Comparison of ENCODE assay signal across 9 cellular contexts in genomic region chr19:13104848-13105646, GRCh38. TPM values are rescaled to one million over a fixed set of nuclear protein-coding genes. Genes with fewer than 3 reads are reported as not detected.
A peak's percentile ranks its signal among the peaks of the same experiment; 100 is the strongest.
DNase-seq lines count a peak whose midpoint lies in the region; ATAC-seq and TF ChIP-seq lines count a peak whose summit lies in the region.
"Had no signal": no experiment of that assay in that cellular context is flagged by ENCODE, and none has a peak within 500 bp of the region (broad histone marks: within the 10 kb centered on the region; RNA-seq: fewer than 3 reads in every experiment).

No MANE protein-coding gene starts in this region.

- peaks cover 21% of the 10 kb centered on the region for H4K20me1 ChIP-seq in neural progenitor cell (ENCODE audit: low read depth)

- H3K4me1 ChIP-seq in neural progenitor cell = peaks cover 3% of the 10 kb centered on the region

- H3K27me3 Mint-ChIP-seq in IgD-negative memory B cell (peaks cover 2% of the 10 kb centered on the region), neural progenitor cell (ENCODE audit: insufficient read depth, low read depth) (peaks cover 17% of the 10 kb centered on the region)
- H3K27me3 Mint-ChIP-seq in activated naive CD8-positive, alpha-beta T cell treated with anti-CD3 and anti-CD28 coated beads for 36 hours = peaks cover 3% of the 10 kb centered on the region

- H3K36me3 Mint-ChIP-seq in IgD-negative memory B cell (no peaks in the 10 kb centered on the region), neural progenitor cell (peaks cover 4% of the 10 kb centered on the region)
- peaks cover 12% of the 10 kb centered on the region for H3K36me3 Mint-ChIP-seq in activated naive CD8-positive, alpha-beta T cell treated with anti-CD3 and anti-CD28 coated beads for 36 hours

- no peak overlapping the region for H3K4me2 ChIP-seq in neural progenitor cell

- no peaks in the 10 kb centered on the region for H3K79me2 ChIP-seq in neural progenitor cell (ENCODE audit: low read depth)

- H3K9me3 Mint-ChIP-seq in IgD-negative memory B cell (peaks cover 0 to under 1% (median 0%) of the 10 kb centered on the region in 3 donors), neural progenitor cell (peaks cover 2% of the 10 kb centered on the region)
- peaks cover 2% of the 10 kb centered on the region for H3K9me3 Mint-ChIP-seq in activated naive CD8-positive, alpha-beta T cell treated with anti-CD3 and anti-CD28 coated beads for 36 hours

- H3K27ac Mint-ChIP-seq in IgD-negative memory B cell = peak overlapping the region; percentile 95 to 99 (median 97)
- H3K27ac Mint-ChIP-seq in activated naive CD8-positive, alpha-beta T cell treated with anti-CD3 and anti-CD28 coated beads for 36 hours = peak overlapping the region; percentile 80
- H3K27ac Mint-ChIP-seq in neural progenitor cell = no peak overlapping the region

- TF ChIP-seq CTCF in neural progenitor cell (IDR thresholded peaks at IDR 0.05) = peak; percentile 1

- H3K9me3 ChIP-seq in neural progenitor cell (ENCODE audit: low read depth) = no peaks in the 10 kb centered on the region

- no peak overlapping the region for H3K27ac ChIP-seq in neural progenitor cell

- no peaks in the 10 kb centered on the region for H3K36me3 ChIP-seq in neural progenitor cell

- H2AFZ ChIP-seq in neural progenitor cell (replicated peaks) = no peak overlapping the region

- ATAC-seq in HG03469 (IDR thresholded peaks at IDR 0.05; ENCODE audit: unreplicated experiment) = no peak
- no peak for ATAC-seq in GM21381 (IDR thresholded peaks at IDR 0.05; ENCODE audit: unreplicated experiment)

- H3F3A ChIP-seq in neural progenitor cell (ENCODE audit: low read depth) = peaks cover 8% of the 10 kb centered on the region

- H3K4me3 ChIP-seq in neural progenitor cell = no peak overlapping the region

- H3K9ac ChIP-seq in neural progenitor cell = no peak overlapping the region

- peaks cover 33% of the 10 kb centered on the region for H3K27me3 ChIP-seq in neural progenitor cell

- DNase-seq in GF-D8 (lab: John Stamatoyannopoulos, UW) (peak; percentile 52), neural progenitor cell (ENCODE audit: low spot score) (no peak), NCI-H526 treated with DMSO at 0.1 percent for 48 hours (lab: John Stamatoyannopoulos, UW) (no peak), NCI-H1048 (lab: John Stamatoyannopoulos, UW) (no peak)
- DNase-seq in activated naive CD8-positive, alpha-beta T cell treated with anti-CD3 and anti-CD28 coated beads for 36 hours = peak; percentile 40

- H3K4me1 Mint-ChIP-seq in IgD-negative memory B cell = peaks cover 14 to 15% (median 14%) of the 10 kb centered on the region in 3 donors
- peaks cover 24% of the 10 kb centered on the region for H3K4me1 Mint-ChIP-seq in activated naive CD8-positive, alpha-beta T cell treated with anti-CD3 and anti-CD28 coated beads for 36 hours
- peaks cover 5% of the 10 kb centered on the region for H3K4me1 Mint-ChIP-seq in neural progenitor cell

- H3K4me3 Mint-ChIP-seq in IgD-negative memory B cell = peak overlapping the region; percentile 86 to 98 (median 92)
- H3K4me3 Mint-ChIP-seq in activated naive CD8-positive, alpha-beta T cell treated with anti-CD3 and anti-CD28 coated beads for 36 hours = peak overlapping the region; percentile 85
- peak overlapping the region; percentile 44 for H3K4me3 Mint-ChIP-seq in neural progenitor cell

RNA-seq across cellular contexts. Expression of gene LYL1, which starts 2.4 kb away (rescaled TPM):
- 90.1 TPM for polyA plus RNA-seq in IgD-negative memory B cell
- 1 to 10 TPM; 2.6 to 2.9 TPM for total RNA-seq in activated naive CD8-positive, alpha-beta T cell treated with anti-CD3 and anti-CD28 coated beads for 36 hours
- 0.88 and 2.2 TPM in 2 replicates for total RNA-seq in neural progenitor cell (ENCODE audit: low replicate concordance)
- total RNA-seq: HT1080 had no signal

RNA-seq across cellular contexts. Expression of gene TRMT1, which starts 11.5 kb away (rescaled TPM):
- 30.7 TPM for polyA plus RNA-seq in IgD-negative memory B cell
- 100 to 1,000 TPM; 114 TPM for total RNA-seq in activated naive CD8-positive, alpha-beta T cell treated with anti-CD3 and anti-CD28 coated beads for 36 hours
- total RNA-seq in neural progenitor cell (ENCODE audit: low replicate concordance) = 30.2 and 49.0 TPM in 2 replicates

RNA-seq across cellular contexts. Expression of gene NACC1, which starts 13.0 kb away (rescaled TPM):
- 2.7 TPM for polyA plus RNA-seq in IgD-negative memory B cell
- total RNA-seq in activated naive CD8-positive, alpha-beta T cell treated with anti-CD3 and anti-CD28 coated beads for 36 hours = 10 to 100 TPM; 81.2 to 83.8 TPM
- 34.7 and 108 TPM in 2 replicates for total RNA-seq in neural progenitor cell (ENCODE audit: low replicate concordance)

RNA-seq across cellular contexts. Expression of gene STX10, which starts 45.1 kb away (rescaled TPM):
- polyA plus RNA-seq in IgD-negative memory B cell = 52.8 TPM
- total RNA-seq in activated naive CD8-positive, alpha-beta T cell treated with anti-CD3 and anti-CD28 coated beads for 36 hours = 10 to 100 TPM; 53.3 to 55.0 TPM
- 36.5 and 51.2 TPM in 2 replicates for total RNA-seq in neural progenitor cell (ENCODE audit: low replicate concordance)

RNA-seq across cellular contexts. Expression of gene IER2, which starts 45.2 kb away (rescaled TPM):
- 350 TPM for polyA plus RNA-seq in IgD-negative memory B cell
- 100 to 1,000 TPM; 128 to 132 TPM for total RNA-seq in activated naive CD8-positive, alpha-beta T cell treated with anti-CD3 and anti-CD28 coated beads for 36 hours
- 13.7 and 55.4 TPM in 2 replicates for total RNA-seq in neural progenitor cell (ENCODE audit: low replicate concordance)

Comparison
In these comparisons a context has a peak if more than half of its experiments do, and no peak if none do; other contexts are left out.
1. DNase-seq: peak in GF-D8 (single experiment) and activated naive CD8-positive, alpha-beta T cell treated with anti-CD3 and anti-CD28 coated beads for 36 hours (single experiment); none in neural progenitor cell (single experiment), NCI-H526 treated with DMSO at 0.1 percent for 48 hours (single experiment) and NCI-H1048 (single experiment).
2. Peak in every context shown above with its lines, with median percentiles within 50 percentile points of each other: H3K4me3 Mint-ChIP-seq.